ENCODE assay signal across 26 cellular contexts in genomic region chr20:21681219-21681931, GRCh38. TPM values are rescaled to one million over a fixed set of nuclear protein-coding genes. Genes with fewer than 3 reads are reported as not detected.
A peak's percentile ranks its signal among the peaks of the same experiment; 100 is the strongest.
DNase-seq lines count a peak whose midpoint lies in the region; ATAC-seq and TF ChIP-seq lines count a peak whose summit lies in the region.
"Had no signal": no experiment of that assay in that cellular context is flagged by ENCODE, and none has a peak within 500 bp of the region (broad histone marks: within the 10 kb centered on the region; RNA-seq: fewer than 3 reads in every experiment).

No MANE protein-coding gene starts in this region.

- H3K14ac ChIP-seq in mesenchymal stem cell (ENCODE audit: low read length in 2 of 2): no peak overlapping the region

- H3F3A ChIP-seq in GM23248 (ENCODE audit: insufficient read depth): no peaks in the 10 kb centered on the region

- no peak overlapping the region for H4K8ac ChIP-seq in mesenchymal stem cell (ENCODE audit: low read length)

- intact Hi-C loops in natural killer cell (cut with micrococcal nuclease): no loop called here

- ATAC-seq in SK-N-SH treated with all-trans-retinoic acid at 6 μM for 48 hours: peak; percentile 57
- ATAC-seq in thoracic aorta (ENCODE audit: insufficient number of reproducible peaks, low FRiP score, low read depth): no peak
- no peak for ATAC-seq in natural killer cell
- no peak for ATAC-seq in naive thymus-derived CD8-positive, alpha-beta T cell
- ATAC-seq: effector memory CD8-positive, alpha-beta T cell; T-helper 17 cell had no signal

- POLR2A ChIA-PET in naive thymus-derived CD8-positive, alpha-beta T cell (lab: Charles Lee): no interaction called here

- no peaks in the 10 kb centered on the region for H3K4me1 ChIP-seq in GM23248 (ENCODE audit: insufficient read depth)
- no peaks in the 10 kb centered on the region for H3K4me1 ChIP-seq in mesenchymal stem cell (ENCODE audit: control insufficient read depth, insufficient read depth, low read depth, low read length)
- peaks cover 0 to 17% of the 10 kb centered on the region in 2 donors for H3K4me1 ChIP-seq in thoracic aorta (ENCODE audit: control insufficient read depth in 1 of 2, low read depth in 2 of 2)
- H3K4me1 ChIP-seq: Caco-2, tibial nerve had no signal

- no peak overlapping the region for H2BK12ac ChIP-seq in mesenchymal stem cell (ENCODE audit: low read length in 2 of 2)

- no peaks in the 10 kb centered on the region for H3K9me3 ChIP-seq in GM23248 (ENCODE audit: low read depth)
- H3K9me3 ChIP-seq in mesenchymal stem cell (ENCODE audit: control insufficient read depth, low read length): no peaks in the 10 kb centered on the region
- no peaks in the 10 kb centered on the region for H3K9me3 ChIP-seq in thoracic aorta
- H3K9me3 ChIP-seq: Caco-2, tibial nerve had no signal

- H3K4me2 ChIP-seq in GM23248 (ENCODE audit: unreplicated experiment): peak overlapping the region; percentile 20
- no peak overlapping the region for H3K4me2 ChIP-seq in mesenchymal stem cell (ENCODE audit: low read length, poor library complexity, severe bottlenecking)

- no peaks in the 10 kb centered on the region for H3K36me3 ChIP-seq in GM23248 (ENCODE audit: low read depth)
- no peaks in the 10 kb centered on the region for H3K36me3 ChIP-seq in mesenchymal stem cell (ENCODE audit: control insufficient read depth in 1 of 2, insufficient read depth in 2 of 2, low read depth in 1 of 2, low read length in 2 of 2)
- no peaks in the 10 kb centered on the region for H3K36me3 ChIP-seq in thoracic aorta
- H3K36me3 ChIP-seq: tibial nerve had no signal

- no peaks in the 10 kb centered on the region for H3K9me3 Mint-ChIP-seq in natural killer cell
- no peaks in the 10 kb centered on the region for H3K9me3 Mint-ChIP-seq in naive thymus-derived CD8-positive, alpha-beta T cell
- H3K9me3 Mint-ChIP-seq: nephron progenitor cell had no signal

- no peaks in the 10 kb centered on the region for H3K36me3 Mint-ChIP-seq in natural killer cell
- no peaks in the 10 kb centered on the region for H3K36me3 Mint-ChIP-seq in naive thymus-derived CD8-positive, alpha-beta T cell

- no peak overlapping the region for H3K27ac ChIP-seq in GM23248
- no peak overlapping the region for H3K27ac ChIP-seq in mesenchymal stem cell (ENCODE audit: low read length, poor library complexity, severe bottlenecking)
- H3K27ac ChIP-seq in thoracic aorta: no peak overlapping the region
- H3K27ac ChIP-seq: tibial nerve, VCaP had no signal

- H3K27ac Mint-ChIP-seq in natural killer cell: no peak overlapping the region
- no peak overlapping the region for H3K27ac Mint-ChIP-seq in naive thymus-derived CD8-positive, alpha-beta T cell
- H3K27ac Mint-ChIP-seq: nephron progenitor cell, progenitor cell of endocrine pancreas, T-helper 17 cell had no signal

- no peak overlapping the region for H3K4me3 Mint-ChIP-seq in natural killer cell
- H3K4me3 Mint-ChIP-seq in naive thymus-derived CD8-positive, alpha-beta T cell: no peak overlapping the region
- H3K4me3 Mint-ChIP-seq: effector memory CD8-positive, alpha-beta T cell; nephron progenitor cell; T-helper 17 cell had no signal

- no peaks in the 10 kb centered on the region for H3K9me2 ChIP-seq in GM23248 (ENCODE audit: insufficient read depth)

- no peaks in the 10 kb centered on the region for H3K79me2 ChIP-seq in GM23248 (ENCODE audit: insufficient read depth)

- no peak overlapping the region for H3K4ac ChIP-seq in mesenchymal stem cell (ENCODE audit: low read depth in 1 of 2, low read length in 2 of 2)

- H4K91ac ChIP-seq in mesenchymal stem cell (ENCODE audit: low read length): no peak overlapping the region

- H3K9ac ChIP-seq in GM23248 (no peak overlapping the region), mesenchymal stem cell (ENCODE audit: low read length) (peak overlapping the region; percentile 15)

- H3K18ac ChIP-seq in mesenchymal stem cell (ENCODE audit: low read depth in 1 of 2, low read length in 2 of 2): no peak overlapping the region

- no peaks in the 10 kb centered on the region for H3K4me1 Mint-ChIP-seq in natural killer cell
- H3K4me1 Mint-ChIP-seq in naive thymus-derived CD8-positive, alpha-beta T cell: peaks cover 0 to 2% (median 0%) of the 10 kb centered on the region in 4 donors
- H3K4me1 Mint-ChIP-seq: T-helper 17 cell had no signal

- no peak overlapping the region for H2BK5ac ChIP-seq in mesenchymal stem cell (ENCODE audit: low read depth, low read length, poor library complexity, severe bottlenecking)

- 0 out of 2 replicates have a peak overlapping the region, but pooled peaks have one; percentile 31 for H3K4me3 ChIP-seq in GM23248
- peak overlapping the region in 1 of 2 experiments; percentile 71 for H3K4me3 ChIP-seq in mesenchymal stem cell (ENCODE audit: insufficient read depth in 1 of 2, low read depth in 1 of 2, low read length in 2 of 2)
- H3K4me3 ChIP-seq in thoracic aorta: peak overlapping the region; percentile 59
- H3K4me3 ChIP-seq: tibial nerve had no signal

- DNase-seq in GM23248 (peak; percentile 21), mesenchymal stem cell (no peak), thoracic aorta (ENCODE audit: low spot score) (no peak), natural killer cell (no peak)
- no peak for DNase-seq in stimulated activated CD4-positive, alpha-beta T cell treated with anti-CD3 and anti-CD28 coated beads, Interleukin-2, amount 100 ng/mL, for 24 hours
- DNase-seq in naive thymus-derived CD8-positive, alpha-beta T cell: no peak
- DNase-seq: activated CD4-positive, alpha-beta T cell treated with anti-CD3 and anti-CD28 coated beads, Interleukin-2, amount 50 U/mL, for 48 hours; activated naive CD4-positive, alpha-beta T cell treated with Interleukin-2 at 50 U/mL for 16 hours; activated T-cell treated with anti-CD3 and anti-CD28 coated beads for 4 hours; Caco-2; effector memory CD8-positive, alpha-beta T cell; GOT3; Kasumi-1; NCI-H526; nephron progenitor cell; SHP77 treated with DMSO at 0.1 percent for 48 hours; stimulated activated CD8-positive, alpha-beta memory T cell treated with anti-CD3 and anti-CD28 coated beads, Interleukin-4, amount 100 ng/mL, for 48 hours; T-helper 17 cell had no signal

- H3K23ac ChIP-seq in mesenchymal stem cell (ENCODE audit: low read length in 2 of 2): no peak overlapping the region

- no peak overlapping the region for H2BK120ac ChIP-seq in mesenchymal stem cell (ENCODE audit: low read depth, low read length)

- 12 to 20% methylated on average over 15 of the region's 15 CpGs for WGBS in GM23248 (ENCODE audit: low coverage in 1 of 2, low lambda C conversion rate in 2 of 2, missing lambda C conversion rate in 2 of 2), 2 experiments
- WGBS in mesenchymal stem cell: 75% methylated on average over 15 of the region's 15 CpGs

- in situ Hi-C loops in GM23248 (cut with MboI): no loop called here

- 0 out of 2 replicates have a peak overlapping the region, but pooled peaks have one; percentile 46 for H2AFZ ChIP-seq in GM23248
- H2AFZ ChIP-seq in mesenchymal stem cell (ENCODE audit: low read depth, low read length): no peak overlapping the region

- H3K27me3 ChIP-seq in GM23248 (replicated peaks; ENCODE audit: insufficient read depth) (no peaks in the 10 kb centered on the region; the same call in 1 of the 2 replicates), mesenchymal stem cell (ENCODE audit: control insufficient read depth in 1 of 2, insufficient read depth in 1 of 2, low read length in 2 of 2) (peaks cover 0 to 11% of the 10 kb centered on the region in 2 experiments), thoracic aorta (replicated peaks; ENCODE audit: insufficient read depth) (no peaks in the 10 kb centered on the region)
- H3K27me3 ChIP-seq: tibial nerve had no signal

- H2AK5ac ChIP-seq in mesenchymal stem cell (ENCODE audit: low read length, severe bottlenecking): no peak overlapping the region

- TF ChIP-seq CTCF in thoracic aorta (IDR thresholded peaks at IDR 0.05): no peak
- no peak for TF ChIP-seq CTCF in natural killer cell (IDR thresholded peaks at IDR 0.05)

- H3K27me3 Mint-ChIP-seq in natural killer cell (ENCODE audit: low read depth in 2 of 2): no peaks in the 10 kb centered on the region
- peaks cover 1 to 16% (median 6%) of the 10 kb centered on the region in 5 donors for H3K27me3 Mint-ChIP-seq in naive thymus-derived CD8-positive, alpha-beta T cell

- no peaks in the 10 kb centered on the region for H4K20me1 ChIP-seq in GM23248 (ENCODE audit: insufficient read depth)

- no peaks in the 10 kb centered on the region for H3K79me1 ChIP-seq in mesenchymal stem cell (replicated peaks; ENCODE audit: low read length, poor library complexity, severe bottlenecking)

- no peak overlapping the region for H2BK15ac ChIP-seq in mesenchymal stem cell (ENCODE audit: low read depth, poor library complexity, severe bottlenecking)

TF ChIP-seq in SK-N-SH treated with all-trans-retinoic acid at 6 μM for 48 hours, 23 proteins besides CTCF, POLR2A, EP300 and RAD21 (continues in another document):
- TF ChIP-seq PATZ1 (CRISPR knock-in tag; IDR thresholded peaks at IDR 0.05; ENCODE audit: borderline replicate concordance): no peak
- no peak for TF ChIP-seq BACH2 (CRISPR knock-in tag; IDR thresholded peaks at IDR 0.05; ENCODE audit: borderline replicate concordance)
- TF ChIP-seq ZNF70 (CRISPR knock-in tag; IDR thresholded peaks at IDR 0.05): no peak
- TF ChIP-seq TCF4 (CRISPR knock-in tag; IDR thresholded peaks at IDR 0.05; ENCODE audit: borderline replicate concordance): no peak
- no peak for TF ChIP-seq ZFP3 (CRISPR knock-in tag; IDR thresholded peaks at IDR 0.05)
- no peak for TF ChIP-seq RARB (CRISPR knock-in tag; IDR thresholded peaks at IDR 0.05)

RNA-seq across cellular contexts. Expression of gene PAX1, which starts 24.1 kb away (rescaled TPM):
- not detected in 2 replicates for total RNA-seq in GM23248 (2014; rRNA removed; shearing (Covaris generic))
- polyA plus RNA-seq in GM23248 (2016; fragmentation: Nextera tagmentation; extraction: Ambion mirVana): not detected in 2 replicates
- not detected for polyA plus RNA-seq in mesenchymal stem cell (2013, experiment 1 of 2)
- not detected for polyA plus RNA-seq in mesenchymal stem cell (2013, experiment 2 of 2)
- total RNA-seq in thoracic aorta (not detected), natural killer cell (not detected)
- total RNA-seq in naive thymus-derived CD8-positive, alpha-beta T cell: not detected
- polyA plus RNA-seq in naive thymus-derived CD8-positive, alpha-beta T cell: not detected
- total RNA-seq: Caco-2, chondrocyte, HT1080, OCI-LY7, T-helper 17 cell, tibial nerve had no signal
- polyA plus RNA-seq: BJ had no signal
